Comparison of ENCODE assay signal across 8 cellular contexts in genomic region chr19:1652471-1653299, GRCh38. TPM values are rescaled to one million over a fixed set of nuclear protein-coding genes. Genes with fewer than 3 reads are reported as not detected.
DNase-seq lines count a peak whose midpoint lies in the region; ATAC-seq and TF ChIP-seq lines count a peak whose summit lies in the region.

TSS of gene TCF3 (minus strand) at chr19:1652615. CDS start at chr19:1650248, 2,367 bp downstream.

- peak; percentile 95 to 97 for ATAC-seq in natural killer cell treated with Interleukin-12 subunit alpha and Interleukin-12 subunit beta and Interleukin-15 and Interleukin-18, amount 100 ng/mL, for 72 hours
- peak; percentile 90 for ATAC-seq in stimulated activated naive CD8-positive, alpha-beta T cell treated with anti-CD3 and anti-CD28 coated beads, Interleukin-15, Interleukin-2, amounts not matched to agents 100 U/mL and 50 U/mL, for 24 hours

- H3K4me3 Mint-ChIP-seq in H9: peak within 1 kb of the TSS; percentile 95 to 98
- peak within 1 kb of the TSS; percentile 82 for H3K4me3 Mint-ChIP-seq in natural killer cell treated with Interleukin-12 subunit alpha and Interleukin-12 subunit beta and Interleukin-15 and Interleukin-18, amount 100 ng/mL, for 72 hours

- no peaks in the 10 kb centered on the region for H3K27me3 ChIP-seq in H9 (ENCODE audit: insufficient read depth, low read length)
- no peaks in the 10 kb centered on the region for H3K27me3 ChIP-seq in MG63

- H3K9me3 ChIP-seq in H9 (ENCODE audit: control insufficient read depth, low read depth, low read length) (no peaks in the 10 kb centered on the region), MG63 (no peaks in the 10 kb centered on the region)

- peak within 1 kb of the TSS; percentile 97 for H3T11ph ChIP-seq in H9 (ENCODE audit: low read length)

- H2BK20ac ChIP-seq in H9 (ENCODE audit: low read depth, low read length, poor library complexity, severe bottlenecking): no peak within 1 kb of the TSS

- H2AFZ ChIP-seq in H9 (ENCODE audit: low read length): no peak within 1 kb of the TSS

- H3K79me1 ChIP-seq in H9 (ENCODE audit: insufficient read depth, low read depth, low read length, poor library complexity, severe bottlenecking): peaks cover 9% of the 10 kb centered on the region

- H3K56ac ChIP-seq in H9 (ENCODE audit: insufficient read length, low read depth, low read length): peak within 1 kb of the TSS; percentile 86

- no peak within 1 kb of the TSS for H4K5ac ChIP-seq in H9 (ENCODE audit: insufficient read length, low read depth, low read length)

- H3K9me3 Mint-ChIP-seq in H9: peaks cover 0 to 2% of the 10 kb centered on the region in 2 experiments; a peak in 2 of 5 replicates
- H3K9me3 Mint-ChIP-seq in natural killer cell treated with Interleukin-12 subunit alpha and Interleukin-12 subunit beta and Interleukin-15 and Interleukin-18, amount 100 ng/mL, for 72 hours: no peaks in the 10 kb centered on the region

- peaks cover 9% of the 10 kb centered on the region; the same call in 1 of the 2 replicates for H3K79me2 ChIP-seq in H9 (ENCODE audit: insufficient read depth, low read length)

- H4K91ac ChIP-seq in H9 (ENCODE audit: insufficient read length, low read depth, low read length): no peak within 1 kb of the TSS

- H3K4me3 ChIP-seq in MG63 (peak within 1 kb of the TSS; percentile 83), fibroblast of pulmonary artery (replicated peaks; ENCODE audit: low read depth, low read length) (peak within 1 kb of the TSS; percentile 71)

- peak within 1 kb of the TSS; percentile 94 for H2BK120ac ChIP-seq in H9 (ENCODE audit: low read depth, low read length, poor library complexity, severe bottlenecking)

- H3K27ac ChIP-seq in H9 (ENCODE audit: insufficient read length, low read depth, low read length): no peak within 1 kb of the TSS

- peak within 1 kb of the TSS; percentile 78 for H3K4me2 ChIP-seq in H9 (ENCODE audit: insufficient read depth, insufficient read length, low read length)

- no peak within 1 kb of the TSS; the same call in 1 of the 2 replicates for H3K4ac ChIP-seq in H9 (ENCODE audit: low read depth, low read length)

- H2BK15ac ChIP-seq in H9 (ENCODE audit: low read depth, low read length): no peak within 1 kb of the TSS

- whole genome bisulfite sequencing in H9 (ENCODE audit: extremely low coverage, insufficient read length, low lambda C conversion rate): no CpG with 5 or more reads among the region's 107 CpGs

- no peaks in the 10 kb centered on the region for H3K4me1 ChIP-seq in H9 (ENCODE audit: insufficient read depth, low read length)

- no peak for TF ChIP-seq CTCF in H9 (conservative IDR thresholded peaks at IDR 0.05)
- TF ChIP-seq CTCF in fibroblast of pulmonary artery (IDR thresholded peaks at IDR 0.05; ENCODE audit: low read length, missing control alignments): no peak

- no peak within 1 kb of the TSS for H3K23ac ChIP-seq in H9 (ENCODE audit: insufficient read length, low read depth, low read length)

- H3K36me3 Mint-ChIP-seq in H9 (ENCODE audit: insufficient read depth in 1 of 3, low read depth in 3 of 3): peaks cover 13 to 32% (median 24%) of the 10 kb centered on the region in 3 experiments
- H3K36me3 Mint-ChIP-seq in natural killer cell treated with Interleukin-12 subunit alpha and Interleukin-12 subunit beta and Interleukin-15 and Interleukin-18, amount 100 ng/mL, for 72 hours: no peaks in the 10 kb centered on the region

- H2BK5ac ChIP-seq in H9 (ENCODE audit: insufficient read length, low read length): peak within 1 kb of the TSS; percentile 96

- no peak within 1 kb of the TSS for H4K8ac ChIP-seq in H9 (replicated peaks; ENCODE audit: insufficient read length, low read depth, low read length)

- peak within 1 kb of the TSS; percentile 97 to 99 (median 98); a peak in 6 of 7 replicates for H3K27ac Mint-ChIP-seq in H9
- peak within 1 kb of the TSS; percentile 76 to 86 for H3K27ac Mint-ChIP-seq in natural killer cell treated with Interleukin-12 subunit alpha and Interleukin-12 subunit beta and Interleukin-15 and Interleukin-18, amount 100 ng/mL, for 72 hours

- peaks cover 12% of the 10 kb centered on the region for H3K27me3 Mint-ChIP-seq in H9 (ENCODE audit: low read depth)
- no peaks in the 10 kb centered on the region for H3K27me3 Mint-ChIP-seq in natural killer cell treated with Interleukin-12 subunit alpha and Interleukin-12 subunit beta and Interleukin-15 and Interleukin-18, amount 100 ng/mL, for 72 hours

- H3K23me2 ChIP-seq in H9 (ENCODE audit: insufficient read length, low read depth, low read length, poor library complexity, severe bottlenecking): peaks cover 9% of the 10 kb centered on the region

- peak within 1 kb of the TSS; percentile 100 for H3K14ac ChIP-seq in H9 (ENCODE audit: insufficient read depth, low read length)

- peak within 1 kb of the TSS; percentile 100 for H3K18ac ChIP-seq in H9 (ENCODE audit: insufficient read length, low read depth, low read length)

- H4K20me1 ChIP-seq in H9 (ENCODE audit: control insufficient read depth, insufficient read depth, insufficient read length): no peaks in the 10 kb centered on the region

- peaks cover 13 to 27% of the 10 kb centered on the region in 2 experiments for H3K4me1 Mint-ChIP-seq in H9
- peaks cover 13 to 18% of the 10 kb centered on the region in 2 donors for H3K4me1 Mint-ChIP-seq in natural killer cell treated with Interleukin-12 subunit alpha and Interleukin-12 subunit beta and Interleukin-15 and Interleukin-18, amount 100 ng/mL, for 72 hours (ENCODE audit: low read depth in 2 of 2)

- DNase-seq in ELR (ENCODE audit: low read depth): peak; percentile 99
- peak; percentile 97 for DNase-seq in H9
- peak; percentile 94 for DNase-seq in MG63
- peak; percentile 94 for DNase-seq in SHP77 treated with DMSO at 0.1 percent for 48 hours (lab: John Stamatoyannopoulos, UW)
- peak; percentile 99 for DNase-seq in activated effector memory CD4-positive, alpha-beta T cell treated with anti-CD3 and anti-CD28 coated beads, Interleukin-2, amount 50 U/mL, for 16 hours
- peak; percentile 99 for DNase-seq in fibroblast of pulmonary artery (ENCODE audit: low read depth)
- peak; percentile 98 for DNase-seq in natural killer cell treated with Interleukin-12 subunit alpha and Interleukin-12 subunit beta and Interleukin-15 and Interleukin-18, amount 100 ng/mL, for 72 hours (ENCODE audit: low spot score)
- peak; percentile 98 for DNase-seq in stimulated activated naive CD8-positive, alpha-beta T cell treated with anti-CD3 and anti-CD28 coated beads, Interleukin-15, Interleukin-2, amounts not matched to agents 100 U/mL and 50 U/mL, for 24 hours

- H2AK5ac ChIP-seq in H9 (ENCODE audit: insufficient read length, low read length): no peak within 1 kb of the TSS

- peak within 1 kb of the TSS; percentile 97 for H3K9ac ChIP-seq in H9 (ENCODE audit: extremely low read depth, insufficient read length, low read length)

- H2BK12ac ChIP-seq in H9 (ENCODE audit: insufficient read length, low read depth, low read length): peak within 1 kb of the TSS; percentile 100

- peaks cover 10% of the 10 kb centered on the region; the same call in 1 of the 2 replicates for H3K36me3 ChIP-seq in MG63

RNA-seq across cellular contexts. Expression of gene TCF3, which starts in this region (rescaled TPM):
- 304 TPM in 2 replicates for total RNA-seq in H9 (2021)
- 78.5 and 135 TPM in 2 replicates for total RNA-seq in MG63 (2014; rRNA removed; shearing (Covaris generic); ENCODE audit: low replicate concordance)
- total RNA-seq in natural killer cell treated with Interleukin-12 subunit alpha and Interleukin-12 subunit beta and Interleukin-15 and Interleukin-18, amount 100 ng/mL, for 72 hours: 10 to 100 TPM; 60.4 to 87.9 TPM
